17 cellular contexts compared by ENCODE assay signal in genomic region chr9:99026271-99026955, GRCh38.
"Had no signal": no experiment of that assay in that cellular context is flagged by ENCODE, and none has a peak within 500 bp of the region (broad histone marks: within the 10 kb centered on the region; RNA-seq: fewer than 3 reads in every experiment).

No MANE protein-coding gene starts in this region.

- DNase-seq: activated CD4-positive, CD25-positive, alpha-beta regulatory T cell; activated effector memory CD4-positive, alpha-beta T cell treated with Interleukin-2 at 50 U/mL for 16 hours; activated T-cell treated with anti-CD3 and anti-CD28 coated beads for 4 hours; anterior cingulate cortex; foreskin melanocyte; heart right ventricle; left ventricle myocardium superior; right lobe of liver; SHP77 treated with DMSO at 0.1 percent for 48 hours; stimulated activated naive B cell treated with anti-CD40 and anti-IgM and Interleukin-4, amounts not matched to agents 10 μg/mL and 1 μg/mL and 100 μg/mL, for 72 hours; substantia nigra had no signal

- H3K27me3 ChIP-seq: breast epithelium, right lobe of liver had no signal

- H3K9me3 Mint-ChIP-seq: stimulated activated naive B cell treated with anti-CD40 and anti-IgM and Interleukin-4, amounts not matched to agents 10 μg/mL and 1 μg/mL and 100 μg/mL, for 72 hours had no signal

- H3K4me3 ChIP-seq: breast epithelium, heart right ventricle, prostate gland, right lobe of liver had no signal

- H3K27ac Mint-ChIP-seq: activated naive CD8-positive, alpha-beta T cell; stimulated activated naive B cell treated with anti-CD40 and anti-IgM and Interleukin-4, amounts not matched to agents 10 μg/mL and 1 μg/mL and 100 μg/mL, for 72 hours; type B pancreatic cell had no signal

- H3K27me3 Mint-ChIP-seq: activated naive CD8-positive, alpha-beta T cell had no signal

- H3K9me3 ChIP-seq: breast epithelium, heart right ventricle, prostate gland, right lobe of liver had no signal

- H3K36me3 Mint-ChIP-seq: activated naive CD8-positive, alpha-beta T cell; stimulated activated naive B cell treated with anti-CD40 and anti-IgM and Interleukin-4, amounts not matched to agents 10 μg/mL and 1 μg/mL and 100 μg/mL, for 72 hours; type B pancreatic cell had no signal

- H3K4me3 Mint-ChIP-seq: activated naive CD8-positive, alpha-beta T cell; stimulated activated naive B cell treated with anti-CD40 and anti-IgM and Interleukin-4, amounts not matched to agents 10 μg/mL and 1 μg/mL and 100 μg/mL, for 72 hours; type B pancreatic cell had no signal

- FAIRE-seq: endothelial cell of umbilical vein, keratinocyte had no signal

- ATAC-seq: heart right ventricle; left ventricle myocardium superior; right lobe of liver; stimulated activated naive B cell treated with anti-CD40 and anti-IgM and Interleukin-4, amounts not matched to agents 10 μg/mL and 1 μg/mL and 100 μg/mL, for 72 hours had no signal

- H3K4me1 ChIP-seq: breast epithelium, prostate gland, right lobe of liver had no signal

- H3K36me3 ChIP-seq: breast epithelium, prostate gland, right lobe of liver had no signal

- H3K27ac ChIP-seq: heart right ventricle, prostate gland, right lobe of liver had no signal
